ENCODE assay signal across 36 cellular contexts in the genomic region with DNA sequence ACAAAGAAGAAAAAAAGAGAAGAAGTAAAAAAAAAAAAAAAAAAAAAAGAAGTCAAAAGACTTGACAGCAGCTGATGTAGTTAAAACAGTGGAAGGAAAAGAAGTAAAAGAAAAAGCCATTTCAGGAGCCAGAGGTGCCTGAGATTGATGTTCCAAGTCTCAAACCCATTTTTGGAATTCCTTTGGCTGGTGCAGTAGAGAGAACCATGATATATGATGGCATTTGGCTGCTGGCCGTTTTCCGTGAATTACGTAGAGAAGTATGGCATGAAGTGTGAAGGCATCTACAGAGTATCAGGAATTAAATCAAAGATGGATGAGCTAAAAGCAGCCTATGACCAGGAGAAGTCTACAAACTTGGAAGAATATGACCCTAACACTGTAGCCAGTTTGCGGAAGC. TPM values are rescaled to one million over a fixed set of nuclear protein-coding genes. Genes with fewer than 3 reads are reported as not detected.
"Had no signal": no experiment of that assay in that cellular context is flagged by ENCODE, and none has a peak within 500 bp of the region (broad histone marks: within the 10 kb centered on the region; RNA-seq: fewer than 3 reads in every experiment).

No MANE protein-coding gene starts in this region.

- H3K9me3 Mint-ChIP-seq: activated B cell treated with CpG ODN at 0.5 μM for 24 hours; activated naive CD8-positive, alpha-beta T cell treated with anti-CD3 and anti-CD28 coated beads, Interleukin-2, amount 50 U/mL, for 24 hours; activated T-cell treated with anti-CD3 and anti-CD28 coated beads, Interleukin-2, amount 50 U/mL, for 4 hours; activated T-helper 17 cell treated with anti-CD3 and anti-CD28 coated beads, Interleukin-2, amount 50 U/mL, for 72 hours; T-cell; T-helper 1 cell treated with Interleukin-12 subunit alpha and Interleukin-12 subunit beta and Interleukin-4 antibody, amounts not matched to agents 30 μg/mL and 1 μg/mL, for 36 hours; T-helper 2 cell treated with Interferon-gamma antibody and Interleukin-4, amounts not matched to agents 5 μg/mL and 100 μg/mL, for 36 hours had no signal

- DNase-seq: activated B cell treated with CpG ODN at 0.5 μM for 24 hours; activated CD4-positive, alpha-beta T cell treated with anti-CD3 and anti-CD28 coated beads for 48 hours; activated CD4-positive, alpha-beta T cell treated with anti-CD3 and anti-CD28 coated beads, Interleukin-2, amount 50 U/mL, for 1 hour; activated CD4-positive, alpha-beta T cell treated with anti-CD3 and anti-CD28 coated beads, Interleukin-2, amount 50 U/mL, for 48 hours; activated CD8-positive, alpha-beta memory T cell treated with anti-CD3 and anti-CD28 coated beads for 24 hours; activated CD8-positive, alpha-beta T cell treated with anti-CD3 and anti-CD28 coated beads for 36 hours; activated effector memory CD4-positive, alpha-beta T cell treated with Interleukin-2 at 50 U/mL for 16 hours; activated gamma-delta T cell treated with Interleukin-2 at 50 U/mL for 16 hours; activated naive CD4-positive, alpha-beta T cell treated with anti-CD3 and anti-CD28 coated beads, Interleukin-2, amount 50 U/mL, for 16 hours; activated naive CD4-positive, alpha-beta T cell treated with Interleukin-2 at 50 U/mL for 16 hours; activated naive CD8-positive, alpha-beta T cell treated with anti-CD3 and anti-CD28 coated beads for 36 hours; activated naive CD8-positive, alpha-beta T cell treated with anti-CD3 and anti-CD28 coated beads, Interleukin-2, amount 50 U/mL, for 24 hours; activated T-cell treated with anti-CD3 and anti-CD28 coated beads, Interleukin-2, amount 50 U/mL, for 4 hours; adrenal gland; central memory CD4-positive, alpha-beta T cell; cerebellar nuclear complex; colonic mucosa; effector CD8-positive, alpha-beta T cell; foreskin keratinocyte; gastrocnemius medialis; SW 1271; T-cell; T1000; WERI-Rb-1 had no signal

- H3K9me3 ChIP-seq: adrenal gland, ascending aorta, colonic mucosa, gastrocnemius medialis had no signal

- ATAC-seq: activated CD4-positive, CD25-positive, alpha-beta regulatory T cell treated with anti-CD3 and anti-CD28 coated beads, Interleukin-2, amount 50 U/mL, for 24 hours; activated CD8-positive, alpha-beta T cell treated with anti-CD3 and anti-CD28 coated beads for 36 hours; activated naive CD8-positive, alpha-beta T cell treated with anti-CD3 and anti-CD28 coated beads, Interleukin-2, amount 50 U/mL, for 24 hours; activated T-cell treated with anti-CD3 and anti-CD28 coated beads, Interleukin-2, amount 50 U/mL, for 4 hours; activated T-helper 17 cell treated with anti-CD3 and anti-CD28 coated beads, Interleukin-2, amount 50 U/mL, for 72 hours; foreskin keratinocyte; gastrocnemius medialis; T-cell had no signal

- H3K4me3 ChIP-seq: adrenal gland, ascending aorta, breast epithelium, cardiac muscle cell, colonic mucosa, gastrocnemius medialis had no signal

- H3K27ac ChIP-seq: adrenal gland, ascending aorta, breast epithelium, cardiac muscle cell, colonic mucosa, epithelial cell of prostate, foreskin keratinocyte, gastrocnemius medialis, WERI-Rb-1 had no signal

- H3K4me1 ChIP-seq: adrenal gland, ascending aorta, breast epithelium, colonic mucosa, foreskin keratinocyte, gastrocnemius medialis had no signal

- H3K27me3 ChIP-seq: adrenal gland, ascending aorta, breast epithelium, cardiac muscle cell, colonic mucosa, gastrocnemius medialis had no signal

- H3K36me3 Mint-ChIP-seq: activated naive CD8-positive, alpha-beta T cell treated with anti-CD3 and anti-CD28 coated beads for 36 hours; brain; T-cell had no signal

- H3K36me3 ChIP-seq: adrenal gland, ascending aorta, breast epithelium, cardiac muscle cell, colonic mucosa, gastrocnemius medialis, WERI-Rb-1 had no signal

- H3K27ac Mint-ChIP-seq: activated B cell treated with CpG ODN at 0.5 μM for 24 hours; activated CD8-positive, alpha-beta T cell treated with anti-CD3 and anti-CD28 coated beads for 36 hours; activated naive CD8-positive, alpha-beta T cell treated with anti-CD3 and anti-CD28 coated beads for 36 hours; activated naive CD8-positive, alpha-beta T cell treated with anti-CD3 and anti-CD28 coated beads, Interleukin-2, amount 50 U/mL, for 24 hours; activated T-helper 17 cell treated with anti-CD3 and anti-CD28 coated beads, Interleukin-2, amount 50 U/mL, for 72 hours; brain; T-cell; T-helper 1 cell treated with Interleukin-12 subunit alpha and Interleukin-12 subunit beta and Interleukin-4 antibody, amounts not matched to agents 30 μg/mL and 1 μg/mL, for 36 hours; T-helper 2 cell treated with Interferon-gamma antibody and Interleukin-4, amounts not matched to agents 5 μg/mL and 100 μg/mL, for 36 hours had no signal

RNA-seq across cellular contexts. Expression of a gene that starts 45.2 kb away (rescaled TPM):
- total RNA-seq: activated B cell treated with CpG ODN at 0.5 μM for 24 hours; activated CD8-positive, alpha-beta T cell treated with anti-CD3 and anti-CD28 coated beads for 36 hours; activated naive CD8-positive, alpha-beta T cell treated with anti-CD3 and anti-CD28 coated beads for 36 hours; activated T-cell treated with anti-CD3 and anti-CD28 coated beads, Interleukin-2, amount 50 U/mL, for 4 hours; activated T-helper 17 cell treated with anti-CD3 and anti-CD28 coated beads, Interleukin-2, amount 50 U/mL, for 72 hours; adrenal gland; ascending aorta; breast epithelium; cardiac muscle cell; colonic mucosa; dermis microvascular lymphatic vessel endothelial cell; endothelial cell of umbilical vein; foreskin keratinocyte; gastrocnemius medialis; glomerular endothelial cell; T-cell had no signal
